9 cellular contexts compared by ENCODE assay signal in genomic region chr1:21337931-21338567, GRCh38. TPM values are rescaled to one million over a fixed set of nuclear protein-coding genes. Genes with fewer than 3 reads are reported as not detected.
DNase-seq lines count a peak whose midpoint lies in the region; ATAC-seq and TF ChIP-seq lines count a peak whose summit lies in the region.
"Had no signal": no experiment of that assay in that cellular context is flagged by ENCODE, and none has a peak within 500 bp of the region (broad histone marks: within the 10 kb centered on the region; RNA-seq: fewer than 3 reads in every experiment).

No MANE protein-coding gene starts in this region.

- intact Hi-C loops in activated CD8-positive, alpha-beta T cell treated with anti-CD3 and anti-CD28 coated beads for 36 hours (cut with micrococcal nuclease), result no loop called here

- H3K9me3 Mint-ChIP-seq in activated CD8-positive, alpha-beta T cell treated with anti-CD3 and anti-CD28 coated beads for 36 hours, result no peaks in the 10 kb centered on the region
- H3K9me3 Mint-ChIP-seq in CD8-positive, alpha-beta memory T cell, result no peaks in the 10 kb centered on the region

- DNase-seq in NCI-H345 (lab: John Stamatoyannopoulos, UW) (peak; percentile 49), NCI-H345 treated with DMSO at 0.1 percent for 48 hours (lab: John Stamatoyannopoulos, UW; ENCODE audit: unreplicated experiment) (no peak), hepatocyte (ENCODE audit: low spot score) (peak; percentile 53), NCI-H526 (lab: John Stamatoyannopoulos, UW) (no peak)
- DNase-seq in activated CD8-positive, alpha-beta T cell treated with anti-CD3 and anti-CD28 coated beads for 36 hours, result no peak
- DNase-seq in CD8-positive, alpha-beta memory T cell, result no peak

- CTCF ChIA-PET in activated CD8-positive, alpha-beta T cell treated with anti-CD3 and anti-CD28 coated beads for 36 hours (lab: Charles Lee), result interaction anchor here (0.6 to 4.2 kb wide), 9 partner anchors 12 to 121 kb away, joined by 3 to 30 read pairs (median 6); no protein-coding TSS in a partner anchor
- CTCF ChIA-PET in CD8-positive, alpha-beta memory T cell (lab: Charles Lee), result interaction anchor here (1.3 to 3.0 kb wide), 5 partner anchors 14 to 83 kb away, joined by 3 to 13 read pairs (median 8); no protein-coding TSS in a partner anchor

- H2AFZ ChIP-seq in hepatocyte, result no peak overlapping the region

- TF ChIP-seq CTCF in activated CD8-positive, alpha-beta T cell treated with anti-CD3 and anti-CD28 coated beads for 36 hours (IDR thresholded peaks at IDR 0.05), result no peak
- no peak for TF ChIP-seq CTCF in hepatocyte (IDR thresholded peaks at IDR 0.05; ENCODE audit: poor library complexity)

- H3K4me1 Mint-ChIP-seq in activated CD8-positive, alpha-beta T cell treated with anti-CD3 and anti-CD28 coated beads for 36 hours (ENCODE audit: low read depth), result peaks cover 93% of the 10 kb centered on the region
- H3K4me1 Mint-ChIP-seq in CD8-positive, alpha-beta memory T cell, result peaks cover 68 to 94% (median 85%) of the 10 kb centered on the region in 3 donors

- peaks cover 23% of the 10 kb centered on the region for H4K20me1 ChIP-seq in hepatocyte (ENCODE audit: insufficient read depth, poor library complexity, severe bottlenecking)

- H3K4me1 ChIP-seq in hepatocyte (ENCODE audit: insufficient read depth), result peaks cover 98% of the 10 kb centered on the region
- H3K4me1 ChIP-seq in CD8-positive, alpha-beta memory T cell (ENCODE audit: insufficient read depth, low read length), result peaks cover 87% of the 10 kb centered on the region

- 61% methylated on average over 7 of the region's 7 CpGs for WGBS in hepatocyte (ENCODE audit: low lambda C conversion rate, missing lambda C conversion rate)

- H3K27me3 ChIP-seq in hepatocyte, result no peaks in the 10 kb centered on the region
- no peaks in the 10 kb centered on the region for H3K27me3 ChIP-seq in CD8-positive, alpha-beta memory T cell (ENCODE audit: insufficient read depth, low read length, poor library complexity, severe bottlenecking)

- POLR2A ChIA-PET in activated CD8-positive, alpha-beta T cell treated with anti-CD3 and anti-CD28 coated beads for 36 hours (lab: Charles Lee), result interaction anchor here (0.6 to 6.4 kb wide), 5 partner anchors 12 to 100 kb away, joined by 3 to 57 read pairs (median 6); no protein-coding TSS in a partner anchor
- POLR2A ChIA-PET in CD8-positive, alpha-beta memory T cell (lab: Charles Lee), result interaction anchor here (0.7 to 1.0 kb wide), 2 partner anchors 44 to 68 kb away, joined by 3 read pairs; no protein-coding TSS in a partner anchor

- H3K36me3 Mint-ChIP-seq in activated CD8-positive, alpha-beta T cell treated with anti-CD3 and anti-CD28 coated beads for 36 hours (ENCODE audit: low read depth), result peaks cover 41% of the 10 kb centered on the region
- H3K36me3 Mint-ChIP-seq in CD8-positive, alpha-beta memory T cell, result peaks cover 0 to 7% (median 0%) of the 10 kb centered on the region in 3 donors

- H3K36me3 ChIP-seq in hepatocyte (replicated peaks; ENCODE audit: insufficient read depth, low read depth), result no peaks in the 10 kb centered on the region
- no peaks in the 10 kb centered on the region for H3K36me3 ChIP-seq in CD8-positive, alpha-beta memory T cell (ENCODE audit: insufficient read depth, low read length)

- no peak overlapping the region for H3K4me3 ChIP-seq in hepatocyte
- H3K4me3 ChIP-seq in CD8-positive, alpha-beta memory T cell (ENCODE audit: low read length), result no peak overlapping the region

- peak overlapping the region; percentile 65 for H3K27ac ChIP-seq in hepatocyte
- peak overlapping the region; percentile 33 for H3K27ac ChIP-seq in temporal lobe (ENCODE audit: low read depth, low read length)
- H3K27ac ChIP-seq in CD8-positive, alpha-beta memory T cell (ENCODE audit: low read depth, low read length), result no peak overlapping the region

- ATAC-seq in activated CD8-positive, alpha-beta T cell treated with anti-CD3 and anti-CD28 coated beads for 36 hours, result no peak
- no peak for ATAC-seq in HG03378 (IDR thresholded peaks at IDR 0.05; ENCODE audit: unreplicated experiment)

- H3K4me3 Mint-ChIP-seq in activated CD8-positive, alpha-beta T cell treated with anti-CD3 and anti-CD28 coated beads for 36 hours, result no peak overlapping the region
- H3K4me3 Mint-ChIP-seq in CD8-positive, alpha-beta memory T cell, result peak overlapping the region in 1 of 7 donors; percentile 39

- H3K4me2 ChIP-seq in hepatocyte, result peak overlapping the region; percentile 56

- no peaks in the 10 kb centered on the region for H3K9me2 ChIP-seq in hepatocyte (replicated peaks; ENCODE audit: insufficient read depth)

- H3K79me2 ChIP-seq in hepatocyte, result peaks cover 97% of the 10 kb centered on the region

- H3K9me3 ChIP-seq in hepatocyte (ENCODE audit: low read depth), result no peaks in the 10 kb centered on the region
- no peaks in the 10 kb centered on the region for H3K9me3 ChIP-seq in CD8-positive, alpha-beta memory T cell (ENCODE audit: low read length)
- H3K9me3 ChIP-seq: Caco-2 had no signal

- no peaks in the 10 kb centered on the region for H3K27me3 Mint-ChIP-seq in activated CD8-positive, alpha-beta T cell treated with anti-CD3 and anti-CD28 coated beads for 36 hours
- no peaks in the 10 kb centered on the region for H3K27me3 Mint-ChIP-seq in CD8-positive, alpha-beta memory T cell

- H3K27ac Mint-ChIP-seq in activated CD8-positive, alpha-beta T cell treated with anti-CD3 and anti-CD28 coated beads for 36 hours, result peak overlapping the region; percentile 55
- peak overlapping the region in 4 of 8 donors; percentile 17 to 91 (median 50) for H3K27ac Mint-ChIP-seq in CD8-positive, alpha-beta memory T cell

RNA-seq across cellular contexts. Expression of gene ECE1, which starts 47.8 kb away (rescaled TPM):
- 100 to 1,000 TPM; 118 to 127 TPM for total RNA-seq in activated CD8-positive, alpha-beta T cell treated with anti-CD3 and anti-CD28 coated beads for 36 hours
- total RNA-seq in hepatocyte (35.1 and 60.8 TPM in 2 replicates), temporal lobe (9.8 TPM)
- polyA plus RNA-seq in hepatocyte, result 84.4 and 90.6 TPM in 2 replicates
- 10 to 100 TPM; 78.2 to 88.4 TPM for total RNA-seq in CD8-positive, alpha-beta memory T cell
- 41.5 TPM for polyA plus RNA-seq in CD8-positive, alpha-beta memory T cell

Comparison
In these comparisons a context has a peak if more than half of its experiments do, and no peak if none do; other contexts are left out.
1. DNase-seq: peak in NCI-H345 (single experiment) and hepatocyte (single experiment); none in NCI-H345 treated with DMSO at 0.1 percent for 48 hours (single experiment), activated CD8-positive, alpha-beta T cell treated with anti-CD3 and anti-CD28 coated beads for 36 hours (single experiment), CD8-positive, alpha-beta memory T cell (0 of 5) and NCI-H526 (0 of 2).